14 cellular contexts compared by ENCODE assay signal in genomic region chr4:5524451-5524850, GRCh38.
"Had no signal": no experiment of that assay in that cellular context is flagged by ENCODE, and none has a peak within 500 bp of the region (broad histone marks: within the 10 kb centered on the region; RNA-seq: fewer than 3 reads in every experiment).

No MANE protein-coding gene starts in this region.

- H3K27me3 ChIP-seq: neutrophil, spleen had no signal

- H3K36me3 Mint-ChIP-seq: activated naive CD8-positive, alpha-beta T cell treated with anti-CD3 and anti-CD28 coated beads for 36 hours; naive thymus-derived CD4-positive, alpha-beta T cell; stimulated activated memory B cell treated with anti-CD40 and anti-IgM and Interleukin-4, amounts not matched to agents 10 μg/mL and 1 μg/mL and 100 μg/mL, for 72 hours had no signal

- H3K27ac Mint-ChIP-seq: activated naive CD8-positive, alpha-beta T cell treated with anti-CD3 and anti-CD28 coated beads for 36 hours; naive thymus-derived CD4-positive, alpha-beta T cell; progenitor cell of endocrine pancreas; stimulated activated memory B cell treated with anti-CD40 and anti-IgM and Interleukin-4, amounts not matched to agents 10 μg/mL and 1 μg/mL and 100 μg/mL, for 72 hours had no signal

- H3K27me3 Mint-ChIP-seq: activated naive CD8-positive, alpha-beta T cell treated with anti-CD3 and anti-CD28 coated beads for 36 hours; naive thymus-derived CD4-positive, alpha-beta T cell; progenitor cell of endocrine pancreas; stimulated activated memory B cell treated with anti-CD40 and anti-IgM and Interleukin-4, amounts not matched to agents 10 μg/mL and 1 μg/mL and 100 μg/mL, for 72 hours had no signal

- H3K9me3 ChIP-seq: neutrophil had no signal

- FAIRE-seq: frontal cortex had no signal

- H3K4me3 Mint-ChIP-seq: activated naive CD8-positive, alpha-beta T cell treated with anti-CD3 and anti-CD28 coated beads for 36 hours; activated T-cell treated with anti-CD3 and anti-CD28 coated beads, Interleukin-2, amount 50 U/mL, for 4 hours; naive thymus-derived CD4-positive, alpha-beta T cell; stimulated activated memory B cell treated with anti-CD40 and anti-IgM and Interleukin-4, amounts not matched to agents 10 μg/mL and 1 μg/mL and 100 μg/mL, for 72 hours had no signal

- H3K36me3 ChIP-seq: neutrophil, spleen had no signal

- H3K4me3 ChIP-seq: dorsolateral prefrontal cortex, spleen had no signal

- ATAC-seq: activated CD4-positive, CD25-positive, alpha-beta regulatory T cell treated with anti-CD3 and anti-CD28 coated beads, Interleukin-2, amount 50 U/mL, for 24 hours; activated T-cell treated with anti-CD3 and anti-CD28 coated beads, Interleukin-2, amount 50 U/mL, for 4 hours; naive thymus-derived CD4-positive, alpha-beta T cell; stimulated activated memory B cell treated with anti-CD40 and anti-IgM and Interleukin-4, amounts not matched to agents 10 μg/mL and 1 μg/mL and 100 μg/mL, for 72 hours had no signal

- H3K27ac ChIP-seq: dorsolateral prefrontal cortex, neutrophil, spleen had no signal

- DNase-seq: activated gamma-delta T cell treated with Interleukin-2 at 50 U/mL for 16 hours; activated naive CD8-positive, alpha-beta T cell treated with anti-CD3 and anti-CD28 coated beads for 36 hours; activated T-cell treated with anti-CD3 and anti-CD28 coated beads, Interleukin-2, amount 50 U/mL, for 4 hours; dorsolateral prefrontal cortex; midbrain; naive thymus-derived CD4-positive, alpha-beta T cell; spleen; stimulated activated CD4-positive, alpha-beta T cell treated with anti-CD3 and anti-CD28 coated beads, Interleukin-1b, Interleukin-23, amount 100 ng/mL, for 48 hours; trophoblast cell had no signal

- H3K4me1 Mint-ChIP-seq: activated naive CD8-positive, alpha-beta T cell treated with anti-CD3 and anti-CD28 coated beads for 36 hours; naive thymus-derived CD4-positive, alpha-beta T cell; stimulated activated memory B cell treated with anti-CD40 and anti-IgM and Interleukin-4, amounts not matched to agents 10 μg/mL and 1 μg/mL and 100 μg/mL, for 72 hours had no signal
